7 cellular contexts compared by ENCODE assay signal in the genomic region with DNA sequence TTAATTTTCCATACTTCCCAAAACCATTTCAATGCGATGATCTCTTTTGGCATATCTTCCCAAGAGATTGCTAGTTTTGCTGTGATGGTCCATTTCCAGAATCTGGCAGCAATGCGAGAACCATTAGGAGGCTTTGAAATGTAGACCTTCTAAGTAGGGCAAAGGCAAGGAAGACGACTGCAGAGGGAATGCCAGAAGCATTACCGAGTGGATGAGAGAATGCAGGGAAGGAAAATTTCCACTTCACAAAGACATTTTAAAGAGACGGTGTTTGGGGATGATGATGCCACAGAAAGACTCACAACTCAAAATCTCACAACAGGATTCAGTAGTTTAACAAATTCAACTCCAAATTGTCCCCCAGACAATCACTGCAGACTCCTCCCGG. TPM values are rescaled to one million over a fixed set of nuclear protein-coding genes. Genes with fewer than 3 reads are reported as not detected.
A peak's percentile ranks its signal among the peaks of the same experiment; 100 is the strongest.
DNase-seq lines count a peak whose midpoint lies in the region; ATAC-seq and TF ChIP-seq lines count a peak whose summit lies in the region.

No MANE protein-coding gene starts in this region.

- H3K27ac ChIP-seq in HCT116 (ENCODE audit: low read depth, low read length): no peak overlapping the region

- ATAC-seq in HCT116: peak; percentile 5; the same call in 1 of the 2 replicates
- no peak for ATAC-seq in activated T-helper 17 cell treated with anti-CD3 and anti-CD28 coated beads, Interleukin-2, amount 50 U/mL, for 72 hours (replicated peaks)
- ATAC-seq in stimulated activated memory B cell treated with anti-CD40 and anti-IgM and Interleukin-4, amounts not matched to agents 10 μg/mL and 1 μg/mL and 100 μg/mL, for 72 hours: no peak
- ATAC-seq in GM21717 (IDR thresholded peaks at IDR 0.05; ENCODE audit: unreplicated experiment): no peak

- no peaks in the 10 kb centered on the region for H3K9me2 ChIP-seq in HCT116 (ENCODE audit: insufficient read depth)

- TF ChIP-seq POLR2A in HCT116 (IDR thresholded peaks at IDR 0.05; ENCODE audit: borderline replicate concordance, extremely low read depth, insufficient read depth, insufficient read length): no peak

- H3K4me3 Mint-ChIP-seq in activated T-helper 17 cell treated with anti-CD3 and anti-CD28 coated beads, Interleukin-2, amount 50 U/mL, for 72 hours: peak overlapping the region; percentile 90
- peak overlapping the region; percentile 93 for H3K4me3 Mint-ChIP-seq in stimulated activated memory B cell treated with anti-CD40 and anti-IgM and Interleukin-4, amounts not matched to agents 10 μg/mL and 1 μg/mL and 100 μg/mL, for 72 hours

- no peaks in the 10 kb centered on the region for H3K9me3 ChIP-seq in HCT116 (ENCODE audit: control insufficient read depth in 1 of 2, insufficient read depth in 1 of 2, low read depth in 1 of 2, low read length in 2 of 2)

- H2AFZ ChIP-seq in HCT116 (ENCODE audit: low read depth, low read length, poor library complexity, severe bottlenecking): peak overlapping the region; percentile 82

- H3K9me3 Mint-ChIP-seq in activated T-helper 17 cell treated with anti-CD3 and anti-CD28 coated beads, Interleukin-2, amount 50 U/mL, for 72 hours: no peaks in the 10 kb centered on the region
- no peaks in the 10 kb centered on the region for H3K9me3 Mint-ChIP-seq in stimulated activated memory B cell treated with anti-CD40 and anti-IgM and Interleukin-4, amounts not matched to agents 10 μg/mL and 1 μg/mL and 100 μg/mL, for 72 hours

- CTCF ChIA-PET in HCT116 (lab: Charles Lee): interaction anchor here (0.9 to 1.0 kb wide), 2 partner anchors 34 to 93 kb away, joined by 3 to 5 read pairs; no protein-coding TSS in a partner anchor

- peak overlapping the region; percentile 63 for H3K9ac ChIP-seq in HCT116 (ENCODE audit: low read length)

- intact Hi-C loops in HCT116 (cut with micrococcal nuclease): no loop called here

- RAD21 ChIA-PET in HCT116 (lab: Charles Lee; ENCODE audit: low non-redundant PET in 1 of 2, low total read pairs in 2 of 2, uncharacterized antibody in 2 of 2, unreplicated experiment in 2 of 2): interaction anchor here in 1 of 2 experiments (1.2 kb wide), 1 partner anchor 93 kb away, joined by 3 read pairs; no protein-coding TSS in a partner anchor

- no TSS peak for BruUV-seq in HCT116 (replicated peaks; lab: Mats Ljungman, UMichigan)

- H3K27me3 ChIP-seq in HCT116 (ENCODE audit: insufficient read depth, low read length): no peaks in the 10 kb centered on the region

- peaks cover 5 to 23% of the 10 kb centered on the region in 2 experiments; a peak in 3 of 4 replicates for H3K4me1 ChIP-seq in HCT116 (ENCODE audit: control insufficient read depth in 1 of 2, insufficient read depth in 2 of 2, low read length in 2 of 2)

- TF ChIP-seq RAD21 in HCT116 (IDR thresholded peaks at IDR 0.05; ENCODE audit: low read depth): no peak

- peaks cover 20% of the 10 kb centered on the region for H3K4me1 Mint-ChIP-seq in activated T-helper 17 cell treated with anti-CD3 and anti-CD28 coated beads, Interleukin-2, amount 50 U/mL, for 72 hours
- peaks cover 29% of the 10 kb centered on the region for H3K4me1 Mint-ChIP-seq in stimulated activated memory B cell treated with anti-CD40 and anti-IgM and Interleukin-4, amounts not matched to agents 10 μg/mL and 1 μg/mL and 100 μg/mL, for 72 hours

- POLR2A ChIA-PET in HCT116 (lab: Charles Lee): interaction anchor here (1.2 kb wide), 1 partner anchor 24 kb away, joined by 3 read pairs; no protein-coding TSS in a partner anchor

- peak overlapping the region; percentile 83 for H3K27ac Mint-ChIP-seq in activated T-helper 17 cell treated with anti-CD3 and anti-CD28 coated beads, Interleukin-2, amount 50 U/mL, for 72 hours
- H3K27ac Mint-ChIP-seq in stimulated activated memory B cell treated with anti-CD40 and anti-IgM and Interleukin-4, amounts not matched to agents 10 μg/mL and 1 μg/mL and 100 μg/mL, for 72 hours: peak overlapping the region; percentile 89

- H3K36me3 Mint-ChIP-seq in activated T-helper 17 cell treated with anti-CD3 and anti-CD28 coated beads, Interleukin-2, amount 50 U/mL, for 72 hours (ENCODE audit: low read depth): no peaks in the 10 kb centered on the region
- H3K36me3 Mint-ChIP-seq in stimulated activated memory B cell treated with anti-CD40 and anti-IgM and Interleukin-4, amounts not matched to agents 10 μg/mL and 1 μg/mL and 100 μg/mL, for 72 hours: no peaks in the 10 kb centered on the region

- no peaks in the 10 kb centered on the region for H4K20me1 ChIP-seq in HCT116 (ENCODE audit: insufficient read depth)

- DNase-seq in HCT116 (ENCODE audit: low read depth, low spot score) (no peak), hepatic stellate cell (ENCODE audit: low spot score) (peak; percentile 14), GF-D8 (lab: John Stamatoyannopoulos, UW) (no peak), HK-2 (ENCODE audit: unreplicated experiment) (no peak)

- H3K4me2 ChIP-seq in HCT116 (ENCODE audit: low read length): peak overlapping the region; percentile 84

- no peak for TF ChIP-seq CTCF in HCT116 (IDR thresholded peaks at IDR 0.05 in 2 of 3, conservative IDR thresholded peaks at IDR 0.05 in 1 of 3; ENCODE audit: borderline replicate concordance in 1 of 3, insufficient read depth in 1 of 3, low read depth in 2 of 3, low read length in 2 of 3)

- no peaks in the 10 kb centered on the region for H3K36me3 ChIP-seq in HCT116 (ENCODE audit: control insufficient read depth in 1 of 2, insufficient read depth in 2 of 2, low read length in 2 of 2)

- no peaks in the 10 kb centered on the region for H3K79me2 ChIP-seq in HCT116 (ENCODE audit: insufficient read depth, low read length)

- H3K27me3 Mint-ChIP-seq in activated T-helper 17 cell treated with anti-CD3 and anti-CD28 coated beads, Interleukin-2, amount 50 U/mL, for 72 hours: peaks cover 5% of the 10 kb centered on the region
- no peaks in the 10 kb centered on the region for H3K27me3 Mint-ChIP-seq in stimulated activated memory B cell treated with anti-CD40 and anti-IgM and Interleukin-4, amounts not matched to agents 10 μg/mL and 1 μg/mL and 100 μg/mL, for 72 hours

- peak overlapping the region; percentile 60 to 71 for H3K4me3 ChIP-seq in HCT116 (replicated peaks in 1 of 2; ENCODE audit: low read depth in 1 of 2, low read length in 2 of 2)

TF ChIP-seq in HCT116, 20 proteins besides CTCF, POLR2A, EP300 and RAD21:
- TF ChIP-seq, protein P1, sequence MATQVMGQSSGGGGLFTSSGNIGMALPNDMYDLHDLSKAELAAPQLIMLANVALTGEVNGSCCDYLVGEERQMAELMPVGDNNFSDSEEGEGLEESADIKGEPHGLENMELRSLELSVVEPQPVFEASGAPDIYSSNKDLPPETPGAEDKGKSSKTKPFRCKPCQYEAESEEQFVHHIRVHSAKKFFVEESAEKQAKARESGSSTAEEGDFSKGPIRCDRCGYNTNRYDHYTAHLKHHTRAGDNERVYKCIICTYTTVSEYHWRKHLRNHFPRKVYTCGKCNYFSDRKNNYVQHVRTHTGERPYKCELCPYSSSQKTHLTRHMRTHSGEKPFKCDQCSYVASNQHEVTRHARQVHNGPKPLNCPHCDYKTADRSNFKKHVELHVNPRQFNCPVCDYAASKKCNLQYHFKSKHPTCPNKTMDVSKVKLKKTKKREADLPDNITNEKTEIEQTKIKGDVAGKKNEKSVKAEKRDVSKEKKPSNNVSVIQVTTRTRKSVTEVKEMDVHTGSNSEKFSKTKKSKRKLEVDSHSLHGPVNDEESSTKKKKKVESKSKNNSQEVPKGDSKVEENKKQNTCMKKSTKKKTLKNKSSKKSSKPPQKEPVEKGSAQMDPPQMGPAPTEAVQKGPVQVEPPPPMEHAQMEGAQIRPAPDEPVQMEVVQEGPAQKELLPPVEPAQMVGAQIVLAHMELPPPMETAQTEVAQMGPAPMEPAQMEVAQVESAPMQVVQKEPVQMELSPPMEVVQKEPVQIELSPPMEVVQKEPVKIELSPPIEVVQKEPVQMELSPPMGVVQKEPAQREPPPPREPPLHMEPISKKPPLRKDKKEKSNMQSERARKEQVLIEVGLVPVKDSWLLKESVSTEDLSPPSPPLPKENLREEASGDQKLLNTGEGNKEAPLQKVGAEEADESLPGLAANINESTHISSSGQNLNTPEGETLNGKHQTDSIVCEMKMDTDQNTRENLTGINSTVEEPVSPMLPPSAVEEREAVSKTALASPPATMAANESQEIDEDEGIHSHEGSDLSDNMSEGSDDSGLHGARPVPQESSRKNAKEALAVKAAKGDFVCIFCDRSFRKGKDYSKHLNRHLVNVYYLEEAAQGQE (IDR thresholded peaks at IDR 0.05; ENCODE audit: low read depth): no peak
- no peak for TF ChIP-seq ZNF274 (IDR thresholded peaks at IDR 0.05; ENCODE audit: low read depth, low read length)
- TF ChIP-seq TCF7L2 (IDR thresholded peaks at IDR 0.05; ENCODE audit: borderline replicate concordance, extremely low read depth, insufficient read depth, insufficient read length): no peak
- TF ChIP-seq ZFX (IDR thresholded peaks at IDR 0.05): no peak
- TF ChIP-seq SP1 (IDR thresholded peaks at IDR 0.05; ENCODE audit: low read depth): no peak
- no peak for TF ChIP-seq EZH2phosphoT487 (IDR thresholded peaks at IDR 0.05; ENCODE audit: borderline replicate concordance)
- no peak for TF ChIP-seq EZH2 (IDR thresholded peaks at IDR 0.05)
- TF ChIP-seq EGR1 (IDR thresholded peaks at IDR 0.05; ENCODE audit: low read depth): no peak
- TF ChIP-seq CEBPB (IDR thresholded peaks at IDR 0.05; ENCODE audit: low read depth): no peak
- TF ChIP-seq POLR2AphosphoS5 (IDR thresholded peaks at IDR 0.05; ENCODE audit: low read depth, low read length): no peak
TF ChIP-seq in HCT116: peak in this region for 0.

RNA-seq across cellular contexts. Expression of a gene that starts 0.5 kb away (rescaled TPM):
- total RNA-seq in HCT116 (2021; ENCODE audit: unreplicated experiment): 2.0 TPM
- polyA plus RNA-seq in HCT116 (2012): 0.57 and 1.5 TPM in 2 replicates
- 1 to 10 TPM in 1 of 2 donors, under 1 TPM in 1; 0.97 to 1.5 TPM for total RNA-seq in activated T-helper 17 cell treated with anti-CD3 and anti-CD28 coated beads, Interleukin-2, amount 50 U/mL, for 72 hours

RNA-seq across cellular contexts. Expression of a gene that starts 2.0 kb away (rescaled TPM):
- not detected for total RNA-seq in HCT116 (2021; ENCODE audit: unreplicated experiment)
- not detected in 2 replicates for polyA plus RNA-seq in HCT116 (2012)
- total RNA-seq in activated T-helper 17 cell treated with anti-CD3 and anti-CD28 coated beads, Interleukin-2, amount 50 U/mL, for 72 hours: not detected
